Comparison of ENCODE assay signal across 15 cellular contexts in the genomic region with DNA sequence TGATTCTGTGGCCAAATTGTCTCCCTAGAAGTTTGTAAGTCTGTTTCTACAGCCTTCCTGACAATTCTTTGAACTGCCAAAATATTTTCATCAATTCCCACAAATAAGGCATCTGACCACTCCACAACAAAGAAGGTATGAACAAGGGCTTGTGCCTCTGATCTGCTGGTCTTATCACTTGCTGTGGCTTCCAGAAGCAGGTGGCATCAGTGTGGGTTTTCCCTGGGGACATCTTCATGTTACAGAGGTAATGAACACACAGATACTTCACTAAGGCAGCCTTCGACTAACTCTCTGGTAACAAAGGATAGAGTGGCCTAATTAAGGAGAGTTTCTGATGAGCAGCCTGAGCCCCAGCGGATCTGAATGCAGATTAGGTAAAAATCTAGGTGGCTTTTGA. TPM values are rescaled to one million over a fixed set of nuclear protein-coding genes. Genes with fewer than 3 reads are reported as not detected.
A peak's percentile ranks its signal among the peaks of the same experiment; 100 is the strongest.
DNase-seq lines count a peak whose midpoint lies in the region; ATAC-seq and TF ChIP-seq lines count a peak whose summit lies in the region.
"Had no signal": no experiment of that assay in that cellular context is flagged by ENCODE, and none has a peak within 500 bp of the region (broad histone marks: within the 10 kb centered on the region; RNA-seq: fewer than 3 reads in every experiment).

No MANE protein-coding gene starts in this region.

- no peak overlapping the region for H4K12ac ChIP-seq in trophoblast cell (ENCODE audit: low read depth, low read length)

- H3K14ac ChIP-seq in trophoblast cell (ENCODE audit: low read length), result no peak overlapping the region

- no peaks in the 10 kb centered on the region for H3K27me3 Mint-ChIP-seq in GM23338 (ENCODE audit: insufficient read depth, low read depth, poor library complexity)
- no peaks in the 10 kb centered on the region for H3K27me3 Mint-ChIP-seq in activated T-cell treated with anti-CD3 and anti-CD28 coated beads, Interleukin-2, amount 50 U/mL, for 4 hours (ENCODE audit: low read depth)
- H3K27me3 Mint-ChIP-seq: stimulated activated naive CD8-positive, alpha-beta T cell treated with anti-CD3 and anti-CD28 coated beads, Interleukin-15, Interleukin-2, amounts not matched to agents 100 ng/mL and 50 ng/mL, for 24 hours had no signal

- H3K9me3 Mint-ChIP-seq in GM23338, result no peaks in the 10 kb centered on the region
- H3K9me3 Mint-ChIP-seq in activated T-cell treated with anti-CD3 and anti-CD28 coated beads, Interleukin-2, amount 50 U/mL, for 4 hours, result no peaks in the 10 kb centered on the region
- H3K9me3 Mint-ChIP-seq: activated naive CD4-positive, alpha-beta T cell treated with anti-CD3 and anti-CD28 coated beads, Interleukin-2, amount 50 U/mL, for 24 hours; stimulated activated naive CD8-positive, alpha-beta T cell treated with anti-CD3 and anti-CD28 coated beads, Interleukin-15, Interleukin-2, amounts not matched to agents 100 ng/mL and 50 ng/mL, for 24 hours had no signal

- H3K36me3 Mint-ChIP-seq in GM23338 (ENCODE audit: low read depth), result no peaks in the 10 kb centered on the region
- no peaks in the 10 kb centered on the region for H3K36me3 Mint-ChIP-seq in activated T-cell treated with anti-CD3 and anti-CD28 coated beads, Interleukin-2, amount 50 U/mL, for 4 hours (ENCODE audit: insufficient read depth)
- H3K36me3 Mint-ChIP-seq: activated naive CD4-positive, alpha-beta T cell treated with anti-CD3 and anti-CD28 coated beads, Interleukin-2, amount 50 U/mL, for 24 hours had no signal

- H3K27ac ChIP-seq in DND-41 (ENCODE audit: low read length) (peak overlapping the region; percentile 5), GM23338 (ENCODE audit: low read depth) (no peak overlapping the region), OCI-LY7 (ENCODE audit: low read depth, low read length, poor library complexity, severe bottlenecking) (no peak overlapping the region), trophoblast cell (ENCODE audit: low read depth, low read length) (no peak overlapping the region)

- POLR2A ChIA-PET in OCI-LY7 (lab: Charles Lee), result interaction anchor here (0.7 to 1.7 kb wide), 3 partner anchors 11 to 55 kb away, joined by 3 to 4 read pairs (median 3); partner anchors contain the start of gene ERAP2

- no peak overlapping the region for H2AK5ac ChIP-seq in trophoblast cell (ENCODE audit: low read length)

- H3K4me3 Mint-ChIP-seq in GM23338, result no peak overlapping the region
- H3K4me3 Mint-ChIP-seq in activated T-cell treated with anti-CD3 and anti-CD28 coated beads, Interleukin-2, amount 50 U/mL, for 4 hours, result no peak overlapping the region
- H3K4me3 Mint-ChIP-seq: activated naive CD4-positive, alpha-beta T cell treated with anti-CD3 and anti-CD28 coated beads, Interleukin-2, amount 50 U/mL, for 24 hours; stimulated activated naive CD8-positive, alpha-beta T cell treated with anti-CD3 and anti-CD28 coated beads, Interleukin-15, Interleukin-2, amounts not matched to agents 100 ng/mL and 50 ng/mL, for 24 hours had no signal

- H2AFZ ChIP-seq in DND-41 (ENCODE audit: low read depth, low read length) (no peak overlapping the region), GM23338 (peak overlapping the region; percentile 23; the same call in 1 of the 2 replicates), OCI-LY7 (ENCODE audit: low read length) (peak overlapping the region; percentile 33; the same call in 1 of the 2 replicates), trophoblast cell (ENCODE audit: insufficient read depth, low read length, poor library complexity) (no peak overlapping the region)

- DNase-seq in DND-41 (peak; percentile 63), GM23338 (ENCODE audit: low spot score) (no peak), NCI-H1105 treated with DMSO at 0.1 percent for 48 hours (lab: John Stamatoyannopoulos, UW) (peak; percentile 9), OCI-LY7 (ENCODE audit: low spot score) (peak; percentile 82), amygdala (lab: John Stamatoyannopoulos, UW) (no peak), NCI-H2029 (lab: John Stamatoyannopoulos, UW) (no peak), trophoblast cell (no peak)
- DNase-seq in activated T-cell treated with anti-CD3 and anti-CD28 coated beads, Interleukin-2, amount 50 U/mL, for 4 hours, result no peak
- DNase-seq: caudate nucleus; head of caudate nucleus; IMR-90; left cardiac atrium; stimulated activated CD4-positive, alpha-beta T cell treated with anti-CD3 and anti-CD28 coated beads, Interleukin-4, amount 100 ng/mL, for 24 hours had no signal

- no peak overlapping the region for H2BK120ac ChIP-seq in trophoblast cell (ENCODE audit: insufficient read depth, low read length, poor library complexity)

- H3K36me3 ChIP-seq in DND-41 (ENCODE audit: insufficient read depth, low read length) (no peaks in the 10 kb centered on the region), GM23338 (ENCODE audit: insufficient read depth) (no peaks in the 10 kb centered on the region), OCI-LY7 (ENCODE audit: insufficient read depth, low read length) (no peaks in the 10 kb centered on the region), trophoblast cell (ENCODE audit: control insufficient read depth in 1 of 2, insufficient read depth in 2 of 2, low read length in 2 of 2) (no peaks in the 10 kb centered on the region)

- CTCF ChIA-PET in OCI-LY7 (lab: Charles Lee; ENCODE audit: unreplicated experiment), result no interaction called here

- no peak overlapping the region for H3K23ac ChIP-seq in trophoblast cell (ENCODE audit: low read length)

- no CpG with 5 or more reads among the region's 2 CpGs for WGBS in trophoblast cell (ENCODE audit: extremely low coverage, insufficient coverage, insufficient read length)

- no peak overlapping the region for H2BK5ac ChIP-seq in trophoblast cell (ENCODE audit: low read depth, low read length, poor library complexity)

- H3K9me3 ChIP-seq in DND-41 (ENCODE audit: insufficient read depth, low read length, severe bottlenecking) (no peaks in the 10 kb centered on the region), OCI-LY7 (ENCODE audit: low read length) (no peaks in the 10 kb centered on the region), trophoblast cell (ENCODE audit: insufficient read depth, low read depth, low read length) (no peaks in the 10 kb centered on the region)

- H3K4me1 ChIP-seq in DND-41 (ENCODE audit: insufficient read depth, low read length) (peaks cover 28% of the 10 kb centered on the region), GM23338 (ENCODE audit: insufficient read depth) (no peaks in the 10 kb centered on the region), OCI-LY7 (ENCODE audit: insufficient read depth, low read length, poor library complexity, severe bottlenecking) (peaks cover 13% of the 10 kb centered on the region), trophoblast cell (ENCODE audit: control insufficient read depth in 1 of 2, insufficient read depth in 2 of 2, low read length in 2 of 2) (no peaks in the 10 kb centered on the region)

- BruUV-seq in OCI-LY7 (replicated peaks; lab: Mats Ljungman, UMichigan), result no TSS peak

- ATAC-seq in DND-41 (ENCODE audit: insufficient read depth, low read depth), result peak; percentile 85
- no peak for ATAC-seq in GM23338
- no peak for ATAC-seq in activated T-cell treated with anti-CD3 and anti-CD28 coated beads, Interleukin-2, amount 50 U/mL, for 4 hours
- ATAC-seq: left cardiac atrium had no signal

- no peak overlapping the region for H2BK12ac ChIP-seq in trophoblast cell (ENCODE audit: low read length)

- no peak overlapping the region for H3K18ac ChIP-seq in trophoblast cell (ENCODE audit: low read length)

- no peaks in the 10 kb centered on the region for H3F3A ChIP-seq in GM23338 (replicated peaks; ENCODE audit: low read depth)

- H3K79me2 ChIP-seq in DND-41 (ENCODE audit: insufficient read depth, low read length) (no peaks in the 10 kb centered on the region), GM23338 (replicated peaks; ENCODE audit: insufficient read depth) (no peaks in the 10 kb centered on the region), OCI-LY7 (ENCODE audit: insufficient read depth, low read depth, low read length) (no peaks in the 10 kb centered on the region), trophoblast cell (ENCODE audit: control insufficient read depth, insufficient read depth, low read length, poor library complexity) (no peaks in the 10 kb centered on the region)

- H4K20me1 ChIP-seq in DND-41 (ENCODE audit: insufficient read depth, low read length) (no peaks in the 10 kb centered on the region), GM23338 (replicated peaks; ENCODE audit: insufficient read depth) (no peaks in the 10 kb centered on the region), OCI-LY7 (ENCODE audit: insufficient read depth, low read length) (no peaks in the 10 kb centered on the region)

- H3K27me3 ChIP-seq in DND-41 (ENCODE audit: insufficient read depth, low read length, poor library complexity), result no peaks in the 10 kb centered on the region
- H3K27me3 ChIP-seq in GM23338 (ENCODE audit: insufficient read depth), result no peaks in the 10 kb centered on the region
- H3K27me3 ChIP-seq in trophoblast cell (ENCODE audit: insufficient read depth, low read length), result no peaks in the 10 kb centered on the region

- H3K27ac Mint-ChIP-seq in GM23338, result no peak overlapping the region
- H3K27ac Mint-ChIP-seq: activated naive CD4-positive, alpha-beta T cell treated with anti-CD3 and anti-CD28 coated beads, Interleukin-2, amount 50 U/mL, for 24 hours; stimulated activated naive CD8-positive, alpha-beta T cell treated with anti-CD3 and anti-CD28 coated beads, Interleukin-15, Interleukin-2, amounts not matched to agents 100 ng/mL and 50 ng/mL, for 24 hours had no signal

- peak overlapping the region; percentile 2 for H3K4me2 ChIP-seq in DND-41 (ENCODE audit: insufficient read depth, low read length)
- no peak overlapping the region for H3K4me2 ChIP-seq in GM23338
- H3K4me2 ChIP-seq in OCI-LY7 (ENCODE audit: low read length), result peak overlapping the region; percentile 33
- no peak overlapping the region for H3K4me2 ChIP-seq in trophoblast cell (ENCODE audit: low read length)

- no peak overlapping the region for H3K4ac ChIP-seq in trophoblast cell (ENCODE audit: low read depth, low read length)

- no peak overlapping the region for H4K91ac ChIP-seq in trophoblast cell (ENCODE audit: low read depth, low read length)

- TF ChIP-seq CTCF in DND-41 (IDR thresholded peaks at IDR 0.05; ENCODE audit: borderline replicate concordance, extremely low read depth, low read length, poor library complexity, severe bottlenecking) (no peak), GM23338 (conservative IDR thresholded peaks at IDR 0.05; ENCODE audit: low read depth in 2 of 2) (no peak), OCI-LY7 (conservative IDR thresholded peaks at IDR 0.05; ENCODE audit: low read length) (no peak)

- H3K4me3 ChIP-seq in DND-41 (ENCODE audit: low read depth in 1 of 2, low read length in 2 of 2) (no peak overlapping the region), GM23338 (no peak overlapping the region), OCI-LY7 (ENCODE audit: low read depth, low read length, poor library complexity, severe bottlenecking) (no peak overlapping the region), trophoblast cell (ENCODE audit: low read depth, low read length) (no peak overlapping the region)

- H3K9ac ChIP-seq in DND-41 (ENCODE audit: low read depth, low read length), result no peak overlapping the region
- H3K9ac ChIP-seq in trophoblast cell (ENCODE audit: low read length), result no peak overlapping the region

- H3K9me2 ChIP-seq in GM23338 (ENCODE audit: insufficient read depth) (peaks cover 3% of the 10 kb centered on the region; the same call in 1 of the 2 replicates), OCI-LY7 (ENCODE audit: insufficient read depth, low read length) (no peaks in the 10 kb centered on the region)

- intact Hi-C loops in OCI-LY7 (cut with micrococcal nuclease; ENCODE audit: unreplicated experiment), result no loop called here

- H3K79me1 ChIP-seq in trophoblast cell (ENCODE audit: low read length), result no peaks in the 10 kb centered on the region

- no peaks in the 10 kb centered on the region for H3K4me1 Mint-ChIP-seq in GM23338
- peaks cover 5% of the 10 kb centered on the region for H3K4me1 Mint-ChIP-seq in activated T-cell treated with anti-CD3 and anti-CD28 coated beads, Interleukin-2, amount 50 U/mL, for 4 hours (ENCODE audit: low read depth)
- H3K4me1 Mint-ChIP-seq: activated naive CD4-positive, alpha-beta T cell treated with anti-CD3 and anti-CD28 coated beads, Interleukin-2, amount 50 U/mL, for 24 hours had no signal

- no peak overlapping the region for H4K8ac ChIP-seq in trophoblast cell (ENCODE audit: low read depth, low read length)

RNA-seq across cellular contexts. Expression of gene ERAP2, which starts 15.3 kb away (rescaled TPM):
- not detected in 2 replicates for total RNA-seq in GM23338 (2014; rRNA removed; shearing (Covaris generic))
- 0.73 TPM in 1 of 2 replicates, not detected in the other for polyA plus RNA-seq in GM23338 (2016; fragmentation: Nextera tagmentation; extraction: Ambion mirVana)
- 29.3 and 35.6 TPM in 2 replicates for total RNA-seq in OCI-LY7 (2014; rRNA removed; shearing (Covaris generic))
- total RNA-seq in OCI-LY7 (2022), result 19.5 and 26.2 TPM in 2 replicates
- 10 to 100 TPM; 11.2 to 32.2 (median 15.2) TPM for total RNA-seq in activated T-cell treated with anti-CD3 and anti-CD28 coated beads, Interleukin-2, amount 50 U/mL, for 4 hours
- polyA plus RNA-seq in trophoblast cell (2013), result 0.01 and 0.04 TPM in 2 replicates

RNA-seq across cellular contexts. Expression of gene ERAP1, which starts 53.3 kb away (rescaled TPM):
- total RNA-seq in GM23338 (2014; rRNA removed; shearing (Covaris generic)), result 14.1 and 16.5 TPM in 2 replicates
- 9.8 and 9.9 TPM in 2 replicates for polyA plus RNA-seq in GM23338 (2016; fragmentation: Nextera tagmentation; extraction: Ambion mirVana)
- total RNA-seq in OCI-LY7 (2014; rRNA removed; shearing (Covaris generic)), result 41.8 and 57.3 TPM in 2 replicates
- 54.0 and 69.4 TPM in 2 replicates for total RNA-seq in OCI-LY7 (2022)
- total RNA-seq in activated T-cell treated with anti-CD3 and anti-CD28 coated beads, Interleukin-2, amount 50 U/mL, for 4 hours, result 10 to 100 TPM; 61.9 to 79.2 (median 75.1) TPM
- polyA plus RNA-seq in trophoblast cell (2013), result 12.3 and 12.4 TPM in 2 replicates

Comparison
In these comparisons a context has a peak if more than half of its experiments do, and no peak if none do; other contexts are left out.
1. DNase-seq: peak in DND-41 (single experiment), NCI-H1105 treated with DMSO at 0.1 percent for 48 hours (single experiment) and OCI-LY7 (single experiment); none in GM23338 (single experiment), activated T-cell treated with anti-CD3 and anti-CD28 coated beads, Interleukin-2, amount 50 U/mL, for 4 hours (single experiment), amygdala (0 of 56), NCI-H2029 (single experiment) and trophoblast cell (0 of 2).
2. H2AFZ ChIP-seq: peak in GM23338 (single experiment) and OCI-LY7 (single experiment); none in DND-41 (single experiment) and trophoblast cell (single experiment).
3. H3K4me2 ChIP-seq: peak in DND-41 (single experiment) and OCI-LY7 (single experiment); none in GM23338 (single experiment) and trophoblast cell (single experiment).